8 cellular contexts compared by ENCODE assay signal in genomic region chr6:132512342-132512637, GRCh38. TPM values are rescaled to one million over a fixed set of nuclear protein-coding genes. Genes with fewer than 3 reads are reported as not detected.
A peak's percentile ranks its signal among the peaks of the same experiment; 100 is the strongest.
DNase-seq lines count a peak whose midpoint lies in the region; ATAC-seq, FAIRE-seq and TF ChIP-seq lines count a peak whose summit lies in the region.

No MANE protein-coding gene starts in this region.

- ATAC-seq in GM21723 (IDR thresholded peaks at IDR 0.05; ENCODE audit: unreplicated experiment), result no peak

- TF ChIP-seq CTCF in fibroblast of mammary gland (conservative IDR thresholded peaks at IDR 0.05; ENCODE audit: control insufficient read depth, insufficient read depth, low read depth, low read length) (no peak), retinal pigment epithelial cell (conservative IDR thresholded peaks at IDR 0.05; ENCODE audit: low read depth, low read length) (no peak)

- FAIRE-seq in GM12891 (lab: Jason Lieb, UNC), result no peak
- no peak for FAIRE-seq in RCC 7860 (lab: Jason Lieb, UNC)

- no peak for DNase-seq in GM12891 (ENCODE audit: insufficient read length, low spot score)
- peak; percentile 81 for DNase-seq in SKM-1 (lab: John Stamatoyannopoulos, UW; ENCODE audit: unreplicated experiment)
- DNase-seq in fibroblast of mammary gland (ENCODE audit: low read depth), result no peak
- DNase-seq in retinal pigment epithelial cell (ENCODE audit: low read depth), result no peak
- DNase-seq in activated effector memory CD4-positive, alpha-beta T cell treated with Interleukin-2 at 50 U/mL for 16 hours, result no peak
- DNase-seq in RCC 7860 (ENCODE audit: low spot score), result no peak
- DNase-seq in DMS 273 treated with DMSO at 0.1 percent for 48 hours (lab: John Stamatoyannopoulos, UW), result no peak

- no peak for TF ChIP-seq POLR2A in GM12891 (IDR thresholded peaks at IDR 0.05; ENCODE audit: low read depth, low read length)

- H3K4me3 ChIP-seq in fibroblast of mammary gland (ENCODE audit: control insufficient read depth, low read depth, low read length) (peak overlapping the region; percentile 76), retinal pigment epithelial cell (ENCODE audit: low read length) (peak overlapping the region; percentile 73)

TF ChIP-seq in GM12891, 5 proteins besides CTCF, POLR2A, EP300 and RAD21:
- TF ChIP-seq TAF1 (IDR thresholded peaks at IDR 0.05; ENCODE audit: low read depth, low read length) (no peak), SPI1 (IDR thresholded peaks at IDR 0.05; ENCODE audit: low read depth, low read length) (peak; percentile 96)

RNA-seq across cellular contexts. Expression of gene STX7, which starts 0.6 kb away (rescaled TPM):
- 27.0 TPM for polyA plus RNA-seq in GM12891 (2012; ENCODE audit: low read depth, missing spikeins)

RNA-seq across cellular contexts. Expression of gene TAAR9, which starts 25.8 kb away (rescaled TPM):
- polyA plus RNA-seq in GM12891 (2012; ENCODE audit: low read depth, missing spikeins), result not detected

RNA-seq across cellular contexts. Expression of gene TAAR8, which starts 40.2 kb away (rescaled TPM):
- not detected for polyA plus RNA-seq in GM12891 (2012; ENCODE audit: low read depth, missing spikeins)

RNA-seq across cellular contexts. Expression of gene TAAR6, which starts 57.8 kb away (rescaled TPM):
- not detected for polyA plus RNA-seq in GM12891 (2012; ENCODE audit: low read depth, missing spikeins)
